ENCODE assay signal across 8 cellular contexts in genomic region chr5:142024771-142025304, GRCh38.
DNase-seq lines count a peak whose midpoint lies in the region; ATAC-seq and TF ChIP-seq lines count a peak whose summit lies in the region.

No MANE protein-coding gene starts in this region.

- peaks cover 15% of the 10 kb centered on the region for H3K4me1 Mint-ChIP-seq in central memory CD8-positive, alpha-beta T cell

- H3K27me3 Mint-ChIP-seq in central memory CD8-positive, alpha-beta T cell = peaks cover 1% of the 10 kb centered on the region

- H3K4me3 Mint-ChIP-seq in central memory CD8-positive, alpha-beta T cell = peak overlapping the region; percentile 83

- H3K9me3 Mint-ChIP-seq in central memory CD8-positive, alpha-beta T cell = no peaks in the 10 kb centered on the region

- peak overlapping the region; percentile 37 for H3K4me3 ChIP-seq in AG09309 (ENCODE audit: control insufficient read depth, low read depth, low read length)

- DNase-seq in AG09309 (ENCODE audit: low read depth) (peak; percentile 14), NCI-H345 treated with DMSO at 0.1 percent for 48 hours (lab: John Stamatoyannopoulos, UW; ENCODE audit: unreplicated experiment) (peak; percentile 98), islet precursor cell (peak; percentile 98)
- peak; percentile 71 for DNase-seq in activated CD4-positive, CD25-positive, alpha-beta regulatory T cell treated with anti-CD3 and anti-CD28 coated beads, Interleukin-2, amount 50 U/mL, for 16 hours (ENCODE audit: low read depth, low spot score)
- DNase-seq in central memory CD8-positive, alpha-beta T cell (ENCODE audit: low spot score in 2 of 2) = peak; percentile 59 to 62
- DNase-seq in stimulated activated CD4-positive, alpha-beta T cell treated with anti-CD3 and anti-CD28 coated beads, Interleukin-12 subunit alpha, Interleukin-12 subunit beta, amount 100 ng/mL, for 24 hours (ENCODE audit: low read depth in 2 of 2) = peak; percentile 71 to 80

- ATAC-seq in GM19025 (IDR thresholded peaks at IDR 0.05; ENCODE audit: low read depth, unreplicated experiment) (peak; percentile 100), HG03196 (IDR thresholded peaks at IDR 0.05; ENCODE audit: unreplicated experiment) (peak; percentile 99)
- peak; percentile 99 for ATAC-seq in central memory CD8-positive, alpha-beta T cell (replicated peaks; ENCODE audit: extremely low read depth, poor library complexity, severe bottlenecking)

- peak overlapping the region; percentile 91 for H3K27ac Mint-ChIP-seq in central memory CD8-positive, alpha-beta T cell (ENCODE audit: low read depth)

- H3K36me3 Mint-ChIP-seq in central memory CD8-positive, alpha-beta T cell (ENCODE audit: insufficient read depth) = no peaks in the 10 kb centered on the region

- TF ChIP-seq CTCF in AG09309 (IDR thresholded peaks at IDR 0.05; ENCODE audit: control insufficient read depth, insufficient read depth, low read depth, low read length, missing control alignments) = no peak

Comparison
In these comparisons a context has a peak if more than half of its experiments do, and no peak if none do; other contexts are left out.
1. Peak in every context shown above with its lines: DNase-seq, ATAC-seq and H3K4me3 ChIP-seq.
2. DNase-seq: peak in every context shown above with its lines; median percentile 98 in NCI-H345 treated with DMSO at 0.1 percent for 48 hours; 98 in islet precursor cell; 76 in stimulated activated CD4-positive, alpha-beta T cell treated with anti-CD3 and anti-CD28 coated beads, Interleukin-12 subunit alpha, Interleukin-12 subunit beta, amount 100 ng/mL, for 24 hours; 71 in activated CD4-positive, CD25-positive, alpha-beta regulatory T cell treated with anti-CD3 and anti-CD28 coated beads, Interleukin-2, amount 50 U/mL, for 16 hours; 60 in central memory CD8-positive, alpha-beta T cell; 14 in AG09309.